Comparison of ENCODE assay signal across 15 cellular contexts in the genomic region with DNA sequence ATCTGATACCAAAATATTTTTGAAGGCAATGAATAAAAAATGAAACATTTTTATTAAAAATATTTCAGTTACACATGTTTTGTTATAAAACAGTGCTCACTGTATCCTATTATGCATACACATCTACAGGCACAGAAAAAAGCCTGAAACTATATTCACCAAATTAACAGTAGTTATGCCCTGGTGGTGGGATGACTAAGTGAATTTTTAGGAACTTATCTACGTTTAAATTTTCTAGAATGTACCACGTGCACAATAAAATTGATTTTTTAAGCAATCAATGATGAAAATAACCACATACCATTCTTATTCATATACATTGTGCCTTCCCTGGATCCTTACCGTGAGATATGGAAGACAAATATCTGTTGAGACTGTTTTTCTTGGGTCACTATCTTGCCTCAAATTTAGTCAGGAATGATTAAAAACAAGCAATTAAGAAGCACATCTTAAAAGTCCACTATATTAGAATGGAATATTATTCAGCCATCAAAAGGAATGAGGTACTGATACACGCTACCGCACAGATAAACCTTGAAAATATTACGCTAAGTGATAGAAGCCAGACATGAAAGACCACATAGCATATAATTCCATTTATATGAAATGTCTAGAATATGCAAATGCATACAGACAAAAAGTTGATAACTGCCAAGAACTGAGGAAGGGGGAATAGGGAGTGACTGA.
"Had no signal": no experiment of that assay in that cellular context is flagged by ENCODE, and none has a peak within 500 bp of the region (broad histone marks: within the 10 kb centered on the region; RNA-seq: fewer than 3 reads in every experiment).

No MANE protein-coding gene starts in this region.

- H3K27ac ChIP-seq: colonic mucosa, foreskin keratinocyte, ovary, upper lobe of right lung, vagina had no signal

- H3K27me3 ChIP-seq: colonic mucosa, foreskin keratinocyte, ovary, tibial artery, upper lobe of right lung, vagina had no signal

- H3K9me3 Mint-ChIP-seq: naive thymus-derived CD8-positive, alpha-beta T cell; stimulated activated naive CD8-positive, alpha-beta T cell treated with anti-CD3 and anti-CD28 coated beads, Interleukin-15, Interleukin-2, amounts not matched to agents 100 ng/mL and 50 ng/mL, for 24 hours had no signal

- H3K4me3 ChIP-seq: colonic mucosa, mucosa of descending colon, ovary, tibial artery, upper lobe of right lung, vagina had no signal

- ATAC-seq: foreskin keratinocyte; left colon; mucosa of descending colon; naive thymus-derived CD8-positive, alpha-beta T cell; right cardiac atrium; upper lobe of right lung had no signal

- H3K4me3 Mint-ChIP-seq: naive thymus-derived CD8-positive, alpha-beta T cell; stimulated activated naive CD8-positive, alpha-beta T cell treated with anti-CD3 and anti-CD28 coated beads, Interleukin-15, Interleukin-2, amounts not matched to agents 100 ng/mL and 50 ng/mL, for 24 hours had no signal

- H3K36me3 ChIP-seq: colonic mucosa, ovary, tibial artery, upper lobe of right lung, vagina had no signal

- H3K9me3 ChIP-seq: colonic mucosa, mucosa of descending colon, ovary, tibial artery, upper lobe of right lung, vagina had no signal

- H3K27ac Mint-ChIP-seq: stimulated activated naive CD8-positive, alpha-beta T cell treated with anti-CD3 and anti-CD28 coated beads, Interleukin-15, Interleukin-2, amounts not matched to agents 100 ng/mL and 50 ng/mL, for 24 hours had no signal

- H3K27me3 Mint-ChIP-seq: naive thymus-derived CD8-positive, alpha-beta T cell; stimulated activated naive CD8-positive, alpha-beta T cell treated with anti-CD3 and anti-CD28 coated beads, Interleukin-15, Interleukin-2, amounts not matched to agents 100 ng/mL and 50 ng/mL, for 24 hours had no signal

- DNase-seq: colonic mucosa; dermis blood vessel endothelial cell; erythroblast; foreskin keratinocyte; left colon; mucosa of descending colon; naive thymus-derived CD8-positive, alpha-beta T cell; ovary; right cardiac atrium; small intestine; stimulated activated CD4-positive, alpha-beta T cell treated with anti-CD3 and anti-CD28 coated beads, Interleukin-12 subunit alpha, Interleukin-12 subunit beta, amount 100 ng/mL, for 4 hours; tibial artery; upper lobe of right lung had no signal
